In the genomic region with DNA sequence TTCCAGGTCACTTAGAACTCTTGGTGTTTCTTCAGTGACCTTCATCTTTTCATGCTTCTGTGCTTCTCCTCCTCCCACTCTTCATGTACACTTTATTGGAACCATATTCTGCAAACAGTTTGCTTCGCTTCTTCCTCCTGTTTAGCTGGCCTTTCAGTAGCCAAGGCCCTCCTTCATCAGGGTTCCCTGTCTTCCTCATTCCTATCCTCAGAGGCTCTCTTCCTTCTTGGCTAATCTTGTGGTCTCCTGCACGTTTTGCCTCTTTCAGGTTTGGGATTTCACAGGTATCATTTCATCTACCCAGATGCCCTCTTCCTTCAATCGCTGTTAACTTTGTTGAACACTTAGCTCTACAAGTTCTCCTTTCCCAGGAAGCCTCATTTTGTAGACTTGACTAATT, we compare ENCODE assay signal across 24 cellular contexts.
"Had no signal": no experiment of that assay in that cellular context is flagged by ENCODE, and none has a peak within 500 bp of the region (broad histone marks: within the 10 kb centered on the region; RNA-seq: fewer than 3 reads in every experiment).

No MANE protein-coding gene starts in this region.

- H3K4me3 Mint-ChIP-seq: IgD-negative memory B cell had no signal

- H3K9me3 Mint-ChIP-seq: IgD-negative memory B cell had no signal

- H3K4me1 ChIP-seq: SJSA1 had no signal

- H3K4me3 ChIP-seq: K562, SJSA1, SK-N-MC had no signal

- DNase-seq: Kasumi-1, MV-4-11, NCI-H1048, NCI-H1105, NCI-H1417, NCI-H1436 treated with DMSO at 0.1 percent for 48 hours, NCI-H1694, NCI-H187 treated with DMSO at 0.1 percent for 48 hours, NCI-H2081, NCI-H2171, NCI-H226, NCI-H446, NCI-H524 treated with DMSO at 0.1 percent for 48 hours, NCI-H69, NCI-H774, Right ventricle myocardium superior, RPMI8226, SIG-M5 had no signal

- H3K4me2 ChIP-seq: KMS-11 had no signal

- H3K27me3 ChIP-seq: SJSA1 had no signal

- H3K27me3 Mint-ChIP-seq: IgD-negative memory B cell had no signal

- H3K9ac ChIP-seq: KMS-11 had no signal

- H3K9me3 ChIP-seq: SJSA1 had no signal

- H3K27ac ChIP-seq: HL-60, KMS-11, SJSA1, SK-N-MC had no signal
